Comparison of ENCODE assay signal across 7 cellular contexts in the genomic region with DNA sequence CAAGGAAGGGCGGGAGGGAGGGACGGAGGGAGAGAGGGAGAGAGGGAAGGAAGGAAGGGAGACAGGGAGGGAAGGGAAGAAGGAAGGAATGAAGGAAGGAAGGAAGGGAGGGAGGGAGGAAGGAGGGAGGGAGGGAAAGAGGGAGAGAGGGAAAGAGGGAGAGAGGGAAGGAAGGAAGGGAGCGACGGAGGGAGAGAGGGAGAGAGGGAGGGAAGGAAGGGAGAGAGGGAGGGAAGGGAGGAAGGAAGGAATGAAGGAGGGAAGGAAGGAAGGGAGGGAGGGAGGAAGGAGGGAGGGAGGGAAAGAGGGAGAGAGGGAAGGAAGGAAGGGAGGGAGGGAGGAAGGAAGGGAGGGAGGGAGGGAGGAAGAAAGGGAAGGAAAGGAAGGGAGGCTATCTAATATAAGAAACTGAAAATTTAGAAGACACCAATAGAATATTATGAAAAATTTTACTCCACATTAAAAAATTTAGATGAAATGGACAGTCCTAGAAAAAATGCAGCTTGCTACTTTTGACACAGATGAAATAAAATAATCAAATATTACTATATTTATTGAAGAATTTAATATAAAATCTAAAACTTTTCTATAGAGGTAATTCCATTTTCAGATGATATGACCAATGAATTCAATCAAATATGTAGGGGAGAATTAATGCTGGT.
"Had no signal": no experiment of that assay in that cellular context is flagged by ENCODE, and none has a peak within 500 bp of the region (broad histone marks: within the 10 kb centered on the region; RNA-seq: fewer than 3 reads in every experiment).

No MANE protein-coding gene starts in this region.

- DNase-seq: IMR-90, KBM-7, KG1 had no signal

- H3K4me2 ChIP-seq: KMS-11 had no signal

- H3K27me3 Mint-ChIP-seq: IgD-negative memory B cell had no signal

- H3K27ac ChIP-seq: HL-60, KMS-11 had no signal

- H3K27ac Mint-ChIP-seq: IgD-negative memory B cell had no signal

- FAIRE-seq: HTR-8/SVneo had no signal

- H3K36me3 Mint-ChIP-seq: IgD-negative memory B cell had no signal

- H3K9ac ChIP-seq: KMS-11 had no signal

- H3K4me3 Mint-ChIP-seq: IgD-negative memory B cell had no signal

- H3K4me1 Mint-ChIP-seq: IgD-negative memory B cell had no signal
